8 cellular contexts compared by ENCODE assay signal in genomic region chr17:36103401-36103975, GRCh38. TPM values are rescaled to one million over a fixed set of nuclear protein-coding genes. Genes with fewer than 3 reads are reported as not detected.
DNase-seq lines count a peak whose midpoint lies in the region; ATAC-seq, FAIRE-seq and TF ChIP-seq lines count a peak whose summit lies in the region.
"Not testable (repeated sequence)": the region's sequence is repeated elsewhere in the genome, so short reads cannot be mapped to it uniquely, and the experiment has no call there.

Gene CCL4, plus strand, starts transcription at chr17:36103827. Its CDS starts 79 bp downstream, at chr17:36103906.

- ATAC-seq in GM19467 (IDR thresholded peaks at IDR 0.05; ENCODE audit: unreplicated experiment) (peak; percentile 76), HG02884 (IDR thresholded peaks at IDR 0.05; ENCODE audit: unreplicated experiment) (peak; percentile 63), HG03521 (IDR thresholded peaks at IDR 0.05; ENCODE audit: unreplicated experiment) (peak; percentile 65), T-cell (replicated peaks in 1 of 4) (peak; percentile 47 to 80 (median 70)), left lung (peak; percentile 74)
- ATAC-seq in activated T-helper 17 cell treated with anti-CD3 and anti-CD28 coated beads, Interleukin-2, amount 50 U/mL, for 72 hours (replicated peaks) = peak; percentile 74
- peak; percentile 97 for ATAC-seq in stimulated activated memory B cell treated with anti-CD40 and anti-IgM and Interleukin-4, amounts not matched to agents 10 μg/mL and 1 μg/mL and 100 μg/mL, for 72 hours

- peak within 1 kb of the TSS in 1 of 2 donors; percentile 77 for H3K27ac ChIP-seq in left lung

- not testable (repeated sequence) for FAIRE-seq in GM12891 (lab: Jason Lieb, UNC)

- H3K27me3 ChIP-seq in left lung = not testable (repeated sequence)

- TF ChIP-seq POLR2A in GM12891 (IDR thresholded peaks at IDR 0.05; ENCODE audit: low read depth, low read length) = not testable (repeated sequence)

- not testable (repeated sequence) for H3K36me3 ChIP-seq in left lung

- peaks cover 0 to 36% (median 25%) of the 10 kb centered on the region in 3 donors for H3K4me1 Mint-ChIP-seq in T-cell
- not testable (repeated sequence) for H3K4me1 Mint-ChIP-seq in activated T-helper 17 cell treated with anti-CD3 and anti-CD28 coated beads, Interleukin-2, amount 50 U/mL, for 72 hours
- peaks cover 64% of the 10 kb centered on the region for H3K4me1 Mint-ChIP-seq in stimulated activated memory B cell treated with anti-CD40 and anti-IgM and Interleukin-4, amounts not matched to agents 10 μg/mL and 1 μg/mL and 100 μg/mL, for 72 hours

- DNase-seq in GM12891 (ENCODE audit: insufficient read length, low spot score); left lung: not testable (repeated sequence)
- DNase-seq in T-cell = peak in 27 of 34 experiments; percentile 9 to 60 (median 34)

- peak within 1 kb of the TSS; percentile 84 to 95 for H3K27ac Mint-ChIP-seq in T-cell
- H3K27ac Mint-ChIP-seq in activated T-helper 17 cell treated with anti-CD3 and anti-CD28 coated beads, Interleukin-2, amount 50 U/mL, for 72 hours = peak within 1 kb of the TSS; percentile 31
- peak within 1 kb of the TSS; percentile 76 for H3K27ac Mint-ChIP-seq in stimulated activated memory B cell treated with anti-CD40 and anti-IgM and Interleukin-4, amounts not matched to agents 10 μg/mL and 1 μg/mL and 100 μg/mL, for 72 hours

- not testable (repeated sequence) for H3K9me3 Mint-ChIP-seq in T-cell; activated T-helper 17 cell treated with anti-CD3 and anti-CD28 coated beads, Interleukin-2, amount 50 U/mL, for 72 hours; stimulated activated memory B cell treated with anti-CD40 and anti-IgM and Interleukin-4, amounts not matched to agents 10 μg/mL and 1 μg/mL and 100 μg/mL, for 72 hours

- peak within 1 kb of the TSS; percentile 60 to 82 (median 72) for H3K4me3 Mint-ChIP-seq in T-cell
- peak within 1 kb of the TSS; percentile 36 for H3K4me3 Mint-ChIP-seq in activated T-helper 17 cell treated with anti-CD3 and anti-CD28 coated beads, Interleukin-2, amount 50 U/mL, for 72 hours
- peak within 1 kb of the TSS; percentile 85 for H3K4me3 Mint-ChIP-seq in stimulated activated memory B cell treated with anti-CD40 and anti-IgM and Interleukin-4, amounts not matched to agents 10 μg/mL and 1 μg/mL and 100 μg/mL, for 72 hours

- CTCF ChIA-PET in T-cell (lab: Charles Lee) = interaction anchor here in 1 of 2 donors (0.9 kb wide), 1 partner anchor 21 kb away, joined by 3 read pairs; no protein-coding TSS in a partner anchor

- H3K4me3 ChIP-seq in left lung = peak within 1 kb of the TSS in 1 of 2 donors; percentile 36

- not testable (repeated sequence) for H3K9me3 ChIP-seq in left lung

- not testable (repeated sequence) for H3K36me3 Mint-ChIP-seq in T-cell; activated T-helper 17 cell treated with anti-CD3 and anti-CD28 coated beads, Interleukin-2, amount 50 U/mL, for 72 hours (ENCODE audit: low read depth); stimulated activated memory B cell treated with anti-CD40 and anti-IgM and Interleukin-4, amounts not matched to agents 10 μg/mL and 1 μg/mL and 100 μg/mL, for 72 hours

- POLR2A ChIA-PET in T-cell (lab: Charles Lee) = interaction anchor here in 1 of 2 donors (0.6 kb wide), 1 partner anchor 340 kb away, joined by 6 read pairs; no protein-coding TSS in a partner anchor

- intact Hi-C loops in left lung (cut with DNase I) = not testable (repeated sequence)

- peaks cover 15 to 41% of the 10 kb centered on the region in 2 donors for H3K27me3 Mint-ChIP-seq in T-cell
- peaks cover 20% of the 10 kb centered on the region for H3K27me3 Mint-ChIP-seq in activated T-helper 17 cell treated with anti-CD3 and anti-CD28 coated beads, Interleukin-2, amount 50 U/mL, for 72 hours
- H3K27me3 Mint-ChIP-seq in stimulated activated memory B cell treated with anti-CD40 and anti-IgM and Interleukin-4, amounts not matched to agents 10 μg/mL and 1 μg/mL and 100 μg/mL, for 72 hours = peaks cover 41% of the 10 kb centered on the region

- TF ChIP-seq CTCF in left lung (IDR thresholded peaks at IDR 0.05) = not testable (repeated sequence)

- peaks cover 0 to 44% of the 10 kb centered on the region in 2 donors for H3K4me1 ChIP-seq in left lung

TF ChIP-seq in GM12891, 5 proteins besides CTCF, POLR2A, EP300 and RAD21:
- TF ChIP-seq SPI1 (IDR thresholded peaks at IDR 0.05; ENCODE audit: low read depth, low read length) = peak; percentile 88

RNA-seq across cellular contexts. Expression of gene CCL4, which starts in this region (rescaled TPM):
- 29.7 TPM for polyA plus RNA-seq in GM12891 (2012; ENCODE audit: low read depth, missing spikeins)
- total RNA-seq in T-cell = 10 to 100 TPM in 3 of 5 donors, 1 to 10 TPM in 2; 6.2 to 20.4 (median 16.1) TPM
- total RNA-seq in activated T-helper 17 cell treated with anti-CD3 and anti-CD28 coated beads, Interleukin-2, amount 50 U/mL, for 72 hours = 10 to 100 TPM; 26.1 to 73.9 TPM
- total RNA-seq in left lung = 10 to 100 TPM in 1 of 2 donors, 1 to 10 TPM in 1; 6.4 to 62.0 TPM

Comparison
In these comparisons a context has a peak if more than half of its experiments do, and no peak if none do; other contexts are left out.
1. H3K27ac Mint-ChIP-seq: peak in every context shown above with its lines; median percentile 90 in T-cell; 76 in stimulated activated memory B cell treated with anti-CD40 and anti-IgM and Interleukin-4, amounts not matched to agents 10 μg/mL and 1 μg/mL and 100 μg/mL, for 72 hours; 31 in activated T-helper 17 cell treated with anti-CD3 and anti-CD28 coated beads, Interleukin-2, amount 50 U/mL, for 72 hours.